Comparison of ENCODE assay signal across 34 cellular contexts in the genomic region with DNA sequence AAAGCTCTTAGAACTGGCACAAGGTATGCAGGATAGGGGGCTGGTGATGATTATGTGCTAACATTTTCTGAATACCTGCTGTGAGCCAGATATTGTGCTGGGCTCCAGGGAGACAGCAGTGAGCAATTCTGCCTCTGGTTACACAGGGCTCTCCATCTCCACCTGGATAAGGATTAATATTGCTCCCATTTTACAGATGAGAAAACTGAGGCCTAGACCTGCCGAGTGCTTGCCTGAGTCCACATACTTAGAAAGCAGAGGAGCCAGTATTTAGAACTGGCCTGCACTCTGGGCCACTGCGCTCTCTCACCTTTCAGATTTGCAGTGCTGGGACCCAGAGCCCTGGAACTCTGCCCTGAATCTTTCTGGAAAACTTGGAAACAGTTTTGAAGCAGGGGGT.
"Had no signal": no experiment of that assay in that cellular context is flagged by ENCODE, and none has a peak within 500 bp of the region (broad histone marks: within the 10 kb centered on the region; RNA-seq: fewer than 3 reads in every experiment).

No MANE protein-coding gene starts in this region.

- H3K36me3 ChIP-seq: MG63 had no signal

- H3K27me3 ChIP-seq: MG63 had no signal

- H3K4me3 ChIP-seq: MG63 had no signal

- H3K9me3 ChIP-seq: MG63 had no signal

- DNase-seq: Kasumi-1, MG63, MM.1S, MV-4-11, NCI-H1048, NCI-H1092, NCI-H1092 treated with DMSO at 0.1 percent for 48 hours, NCI-H1105, NCI-H1105 treated with DMSO at 0.1 percent for 48 hours, NCI-H1417, NCI-H1417 treated with DMSO at 0.1 percent for 48 hours, NCI-H1436, NCI-H1436 treated with DMSO at 0.1 percent for 48 hours, NCI-H146, NCI-H1694, NCI-H1694 treated with DMSO at 0.1 percent for 48 hours, NCI-H187, NCI-H187 treated with DMSO at 0.1 percent for 48 hours, NCI-H1930, NCI-H2029, NCI-H2029 treated with DMSO at 0.1 percent for 48 hours, NCI-H2081, NCI-H2081 treated with DMSO at 0.1 percent for 48 hours, NCI-H2107, NCI-H2171, NCI-H2171 treated with DMSO at 0.1 percent for 48 hours, NCI-H2227 treated with DMSO at 0.1 percent for 48 hours, NCI-H226, NCI-H345, NCI-H446 treated with DMSO at 0.1 percent for 48 hours, NCI-H510A, NCI-H510A treated with DMSO at 0.1 percent for 48 hours, NCI-H524, NCI-H524 treated with DMSO at 0.1 percent for 48 hours had no signal
